In genomic region chr4:82865592-82865991, GRCh38 we compare ENCODE assay signal across 7 cellular contexts. TPM values are rescaled to one million over a fixed set of nuclear protein-coding genes. Genes with fewer than 3 reads are reported as not detected.
DNase-seq lines count a peak whose midpoint lies in the region; ATAC-seq, FAIRE-seq and TF ChIP-seq lines count a peak whose summit lies in the region.

No MANE protein-coding gene starts in this region.

- no peak for ATAC-seq in left colon

- TF ChIP-seq CTCF in HFF-Myc (IDR thresholded peaks at IDR 0.05; ENCODE audit: low read depth, low read length, missing control alignments) = no peak
- TF ChIP-seq CTCF in fibroblast of mammary gland (conservative IDR thresholded peaks at IDR 0.05; ENCODE audit: control insufficient read depth, insufficient read depth, low read depth, low read length) = no peak

- H3K9me3 ChIP-seq in SK-N-MC (ENCODE audit: low read depth, low read length) (no peaks in the 10 kb centered on the region), small intestine (ENCODE audit: control insufficient read depth, low read depth) (no peaks in the 10 kb centered on the region)

- peak; percentile 71 for DNase-seq in HFF-Myc (ENCODE audit: extremely low read depth, low read depth)
- peak; percentile 75 for DNase-seq in SK-N-MC (ENCODE audit: low read depth, low spot score)
- peak; percentile 92 for DNase-seq in fibroblast of mammary gland (ENCODE audit: low read depth)
- peak; percentile 13 for DNase-seq in small intestine
- no peak for DNase-seq in effector CD8-positive, alpha-beta T cell (lab: John Stamatoyannopoulos, UW)
- DNase-seq in left colon = no peak
- no peak for DNase-seq in globus pallidus (ENCODE audit: low spot score)

- peaks cover 80% of the 10 kb centered on the region for H3K36me3 ChIP-seq in SK-N-MC (ENCODE audit: insufficient read depth, low read length)
- H3K36me3 ChIP-seq in small intestine (ENCODE audit: control insufficient read depth in 2 of 2, insufficient read depth in 2 of 2, low read length in 2 of 2) = peaks cover 5 to 18% of the 10 kb centered on the region in 2 donors

- H3K27ac ChIP-seq in SK-N-MC (peak overlapping the region; percentile 39; the same call in 1 of the 2 replicates), small intestine (ENCODE audit: low read depth in 1 of 2, low read length in 1 of 2) (no peak overlapping the region)

- H3K9ac ChIP-seq in SK-N-MC (ENCODE audit: insufficient read length) = no peak overlapping the region

- intact Hi-C loops in left colon (cut with DNase I, micrococcal nuclease) = no loop called here

- H3K4me1 ChIP-seq in small intestine (ENCODE audit: control insufficient read depth in 2 of 2, insufficient read depth in 1 of 2, low read depth in 1 of 2, low read length in 1 of 2) = no peaks in the 10 kb centered on the region

- 14 to 17% (median 16%) methylated on average over 1 of the region's 1 CpG for WGBS in small intestine, 3 donors

- H3K4me3 ChIP-seq in HFF-Myc (replicated peaks; ENCODE audit: low read depth, low read length) (no peak overlapping the region), SK-N-MC (no peak overlapping the region), fibroblast of mammary gland (ENCODE audit: control insufficient read depth, low read depth, low read length) (no peak overlapping the region), small intestine (ENCODE audit: low read depth in 1 of 2, low read length in 2 of 2) (no peak overlapping the region)

- no peaks in the 10 kb centered on the region for H3K27me3 ChIP-seq in small intestine (ENCODE audit: control insufficient read depth in 2 of 2, insufficient read depth in 2 of 2, low read length in 2 of 2)

- FAIRE-seq in small intestine (lab: Jason Lieb, UNC) = no peak

RNA-seq across cellular contexts. Expression of gene SEC31A, which starts 25.4 kb away (rescaled TPM):
- 100 to 1,000 TPM in 2 of 3 donors, 10 to 100 TPM in 1; 95.3 to 204 (median 124) TPM for polyA plus RNA-seq in small intestine
- 100 to 1,000 TPM; 172 to 176 TPM for total RNA-seq in left colon

RNA-seq across cellular contexts. Expression of gene THAP9, which starts 34.9 kb away (rescaled TPM):
- polyA plus RNA-seq in small intestine = 1 to 10 TPM in 2 of 3 donors, under 1 TPM in 1; 0.54 to 2.9 (median 2.1) TPM
- 1 to 10 TPM; 2.4 to 2.5 TPM for total RNA-seq in left colon

Comparison
In these comparisons a context has a peak if more than half of its experiments do, and no peak if none do; other contexts are left out.
1. DNase-seq: peak in HFF-Myc (single experiment), SK-N-MC (single experiment), fibroblast of mammary gland (single experiment) and small intestine (single experiment); none in effector CD8-positive, alpha-beta T cell (single experiment), left colon (0 of 2) and globus pallidus (single experiment).